ENCODE assay signal across 27 cellular contexts in genomic region chr15:94929282-94929681, GRCh38.
"Had no signal": no experiment of that assay in that cellular context is flagged by ENCODE, and none has a peak within 500 bp of the region (broad histone marks: within the 10 kb centered on the region; RNA-seq: fewer than 3 reads in every experiment).

No MANE protein-coding gene starts in this region.

- H3K27ac ChIP-seq: heart left ventricle, lower lobe of right lung, pancreas, prostate gland, right lobe of liver, skin epidermis, testis, thyroid gland, transverse colon, upper lobe of left lung had no signal

- H3K27me3 ChIP-seq: pancreas, right lobe of liver, testis, thyroid gland, transverse colon, upper lobe of left lung had no signal

- DNase-seq: glutamatergic neuron; islet precursor cell; lower lobe of right lung; mammary epithelial cell; mesenchymal stem cell; naive thymus-derived CD8-positive, alpha-beta T cell; nucleus accumbens; pancreas; posterior cingulate gyrus; retina; right lobe of liver; stimulated activated CD4-positive, alpha-beta T cell treated with anti-CD3 and anti-CD28 coated beads, Interleukin-12 subunit alpha, Interleukin-12 subunit beta, amount 100 ng/mL, for 4 hours; stimulated activated CD4-positive, alpha-beta T cell treated with anti-CD3 and anti-CD28 coated beads, Interleukin-15, amount 100 ng/mL, for 24 hours; stimulated activated CD4-positive, alpha-beta T cell treated with anti-CD3 and anti-CD28 coated beads, Interleukin-2, amount 100 ng/mL, for 24 hours; stimulated activated CD4-positive, alpha-beta T cell treated with anti-CD3 and anti-CD28 coated beads, Interleukin-4, amount 100 ng/mL, for 1 hour; stimulated activated naive CD4-positive, alpha-beta T cell; substantia nigra; testis; thyroid gland; transverse colon; upper lobe of left lung had no signal

- H3K4me1 ChIP-seq: lower lobe of right lung, pancreas, prostate gland, right lobe of liver, testis, thyroid gland, transverse colon, upper lobe of left lung had no signal

- H3K36me3 Mint-ChIP-seq: naive thymus-derived CD8-positive, alpha-beta T cell had no signal

- H3K4me3 Mint-ChIP-seq: naive thymus-derived CD8-positive, alpha-beta T cell; nephron; neural crest cell; stimulated activated naive CD8-positive, alpha-beta T cell treated with anti-CD3 and anti-CD28 coated beads, Interleukin-15, Interleukin-2, amounts not matched to agents 100 ng/mL and 50 ng/mL, for 24 hours had no signal

- ATAC-seq: heart left ventricle; lower lobe of right lung; naive thymus-derived CD8-positive, alpha-beta T cell; pancreas; right lobe of liver had no signal

- H3K4me1 Mint-ChIP-seq: naive thymus-derived CD8-positive, alpha-beta T cell; neural crest cell had no signal

- H3K27ac Mint-ChIP-seq: naive thymus-derived CD8-positive, alpha-beta T cell; nephron; stimulated activated naive CD8-positive, alpha-beta T cell treated with anti-CD3 and anti-CD28 coated beads, Interleukin-15, Interleukin-2, amounts not matched to agents 100 ng/mL and 50 ng/mL, for 24 hours had no signal

- H3K9me3 ChIP-seq: lower lobe of right lung, pancreas, prostate gland, right lobe of liver, testis, thyroid gland had no signal

- H3K4me3 ChIP-seq: heart left ventricle, lower lobe of right lung, pancreas, prostate gland, right lobe of liver, skin epidermis, testis, thyroid gland, transverse colon, upper lobe of left lung had no signal

- H3K36me3 ChIP-seq: heart left ventricle, lower lobe of right lung, pancreas, prostate gland, right lobe of liver, thyroid gland, transverse colon, upper lobe of left lung had no signal

- H3K27me3 Mint-ChIP-seq: stimulated activated naive CD8-positive, alpha-beta T cell treated with anti-CD3 and anti-CD28 coated beads, Interleukin-15, Interleukin-2, amounts not matched to agents 100 ng/mL and 50 ng/mL, for 24 hours had no signal

- H3K9me3 Mint-ChIP-seq: stimulated activated naive CD8-positive, alpha-beta T cell treated with anti-CD3 and anti-CD28 coated beads, Interleukin-15, Interleukin-2, amounts not matched to agents 100 ng/mL and 50 ng/mL, for 24 hours had no signal
